Comparison of ENCODE assay signal across 19 cellular contexts in the genomic region with DNA sequence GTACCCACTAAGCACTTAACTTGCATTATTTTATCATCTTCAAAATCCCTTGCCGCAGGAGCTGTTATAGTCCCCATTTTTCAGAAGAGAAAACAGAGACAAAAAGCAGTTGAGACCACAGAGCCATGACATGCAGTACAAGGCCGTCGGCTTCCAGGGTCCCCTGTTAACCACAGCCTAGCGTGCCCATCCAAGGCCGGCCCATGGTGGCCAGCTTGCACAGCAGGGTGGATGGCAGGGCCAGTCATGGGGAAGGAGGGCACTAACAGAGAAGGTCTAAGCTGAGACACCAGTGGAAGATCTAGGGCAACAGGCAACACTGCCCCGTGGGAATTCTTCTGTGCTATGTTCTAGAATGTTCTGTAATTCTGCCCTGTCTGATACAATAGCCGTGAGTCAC.
DNase-seq lines count a peak whose midpoint lies in the region; ATAC-seq and TF ChIP-seq lines count a peak whose summit lies in the region.
"Had no signal": no experiment of that assay in that cellular context is flagged by ENCODE, and none has a peak within 500 bp of the region (broad histone marks: within the 10 kb centered on the region; RNA-seq: fewer than 3 reads in every experiment).

No MANE protein-coding gene starts in this region.

- H4K20me1 ChIP-seq in OCI-LY3 (ENCODE audit: insufficient read depth, low read length) = no peaks in the 10 kb centered on the region

- no peak overlapping the region for H2BK5ac ChIP-seq in neuronal stem cell (ENCODE audit: low read length)

- no peak overlapping the region for H2BK15ac ChIP-seq in neuronal stem cell (ENCODE audit: low read length)

- no peak overlapping the region for H3K23ac ChIP-seq in neuronal stem cell (ENCODE audit: low read depth, low read length, poor library complexity)

- H3K27me3 Mint-ChIP-seq in T-helper 1 cell treated with Interleukin-12 subunit alpha and Interleukin-12 subunit beta and Interleukin-4 antibody, amounts not matched to agents 30 μg/mL and 1 μg/mL, for 36 hours (ENCODE audit: low read depth) = no peaks in the 10 kb centered on the region
- no peaks in the 10 kb centered on the region for H3K27me3 Mint-ChIP-seq in central memory CD8-positive, alpha-beta T cell
- no peaks in the 10 kb centered on the region for H3K27me3 Mint-ChIP-seq in activated naive CD4-positive, alpha-beta T cell treated with anti-CD3 and anti-CD28 coated beads for 36 hours (ENCODE audit: low read depth)
- H3K27me3 Mint-ChIP-seq: activated naive CD4-positive, alpha-beta T cell treated with anti-CD3 and anti-CD28 coated beads, Interleukin-2, amount 50 U/mL, for 24 hours had no signal

- H3K36me3 ChIP-seq in OCI-LY3 (replicated peaks; ENCODE audit: low read depth, low read length) (no peaks in the 10 kb centered on the region), neuronal stem cell (replicated peaks in 1 of 2; ENCODE audit: control insufficient read depth in 2 of 2, insufficient read depth in 2 of 2, low read length in 2 of 2) (no peaks in the 10 kb centered on the region)

- peak overlapping the region; percentile 52 for H3K4me3 Mint-ChIP-seq in T-helper 1 cell treated with Interleukin-12 subunit alpha and Interleukin-12 subunit beta and Interleukin-4 antibody, amounts not matched to agents 30 μg/mL and 1 μg/mL, for 36 hours
- H3K4me3 Mint-ChIP-seq in central memory CD8-positive, alpha-beta T cell = peak overlapping the region; percentile 79
- no peak overlapping the region for H3K4me3 Mint-ChIP-seq in activated naive CD4-positive, alpha-beta T cell treated with anti-CD3 and anti-CD28 coated beads for 36 hours

- H3K36me3 Mint-ChIP-seq in T-helper 1 cell treated with Interleukin-12 subunit alpha and Interleukin-12 subunit beta and Interleukin-4 antibody, amounts not matched to agents 30 μg/mL and 1 μg/mL, for 36 hours (ENCODE audit: low read depth) = no peaks in the 10 kb centered on the region
- H3K36me3 Mint-ChIP-seq in central memory CD8-positive, alpha-beta T cell (ENCODE audit: insufficient read depth) = peaks cover 2% of the 10 kb centered on the region
- no peaks in the 10 kb centered on the region for H3K36me3 Mint-ChIP-seq in activated naive CD4-positive, alpha-beta T cell treated with anti-CD3 and anti-CD28 coated beads for 36 hours (ENCODE audit: low read depth)
- H3K36me3 Mint-ChIP-seq: activated naive CD4-positive, alpha-beta T cell treated with anti-CD3 and anti-CD28 coated beads, Interleukin-2, amount 50 U/mL, for 24 hours had no signal

- H3K9ac ChIP-seq in OCI-LY3 (ENCODE audit: low read length) = peak overlapping the region; percentile 95
- no peak overlapping the region for H3K9ac ChIP-seq in neuronal stem cell (ENCODE audit: low read depth, low read length, poor library complexity)
- H3K9ac ChIP-seq: SK-N-SH had no signal

- no peak overlapping the region for H3K4ac ChIP-seq in neuronal stem cell (ENCODE audit: low read length)

- H4K91ac ChIP-seq in neuronal stem cell (ENCODE audit: low read depth, low read length, poor library complexity) = no peak overlapping the region

- H3K79me1 ChIP-seq in neuronal stem cell (ENCODE audit: low read depth, low read length) = no peaks in the 10 kb centered on the region

- H3K27me3 ChIP-seq in OCI-LY3 (ENCODE audit: low read depth, low read length) = no peaks in the 10 kb centered on the region
- no peaks in the 10 kb centered on the region for H3K27me3 ChIP-seq in neuronal stem cell (ENCODE audit: control insufficient read depth in 3 of 3, insufficient read depth in 3 of 3, low read depth in 1 of 3, low read length in 3 of 3)

- H3K9me3 ChIP-seq in OCI-LY3 (ENCODE audit: insufficient read depth, low read length) (no peaks in the 10 kb centered on the region), neuronal stem cell (replicated peaks in 1 of 2; ENCODE audit: control insufficient read depth in 2 of 2, insufficient read depth in 1 of 2, low read depth in 1 of 2, low read length in 2 of 2) (no peaks in the 10 kb centered on the region)
- H3K9me3 ChIP-seq: SK-N-SH had no signal

- intact Hi-C loops in activated naive CD4-positive, alpha-beta T cell treated with anti-CD3 and anti-CD28 coated beads for 36 hours (cut with micrococcal nuclease) = no loop called here

- H2BK12ac ChIP-seq in neuronal stem cell (ENCODE audit: low read length) = peak overlapping the region; percentile 14

- H3K14ac ChIP-seq in neuronal stem cell (ENCODE audit: low read length) = no peak overlapping the region

- peaks cover 20% of the 10 kb centered on the region for H3K79me2 ChIP-seq in OCI-LY3 (ENCODE audit: low read length)

- H3K18ac ChIP-seq in neuronal stem cell (ENCODE audit: low read length) = peak overlapping the region; percentile 61

- no peak for ATAC-seq in central memory CD8-positive, alpha-beta T cell (replicated peaks; ENCODE audit: extremely low read depth, poor library complexity, severe bottlenecking)
- ATAC-seq in HG03095 (IDR thresholded peaks at IDR 0.05; ENCODE audit: unreplicated experiment) = no peak
- ATAC-seq: left lobe of liver had no signal

- CTCF ChIA-PET in activated naive CD4-positive, alpha-beta T cell treated with anti-CD3 and anti-CD28 coated beads for 36 hours (lab: Charles Lee) = interaction anchor here (1.2 to 1.3 kb wide), 2 partner anchors 20 to 56 kb away, joined by 3 to 4 read pairs; no protein-coding TSS in a partner anchor

- H3K27ac Mint-ChIP-seq in T-helper 1 cell treated with Interleukin-12 subunit alpha and Interleukin-12 subunit beta and Interleukin-4 antibody, amounts not matched to agents 30 μg/mL and 1 μg/mL, for 36 hours = peak overlapping the region; percentile 70
- peak overlapping the region; percentile 98 for H3K27ac Mint-ChIP-seq in central memory CD8-positive, alpha-beta T cell (ENCODE audit: low read depth)
- H3K27ac Mint-ChIP-seq in activated naive CD4-positive, alpha-beta T cell treated with anti-CD3 and anti-CD28 coated beads for 36 hours = no peak overlapping the region
- H3K27ac Mint-ChIP-seq: activated naive CD4-positive, alpha-beta T cell treated with anti-CD3 and anti-CD28 coated beads, Interleukin-2, amount 50 U/mL, for 24 hours had no signal

- no peak for TF ChIP-seq CTCF in OCI-LY3 (IDR thresholded peaks at IDR 0.05; ENCODE audit: low read depth, low read length)

- H4K8ac ChIP-seq in neuronal stem cell (ENCODE audit: low read depth, low read length) = no peak overlapping the region

- H3K4me1 ChIP-seq in OCI-LY3 (ENCODE audit: low read length) (peaks cover 87% of the 10 kb centered on the region), neuronal stem cell (ENCODE audit: control insufficient read depth in 2 of 2, insufficient read depth in 1 of 2, low read depth in 1 of 2, low read length in 2 of 2) (peaks cover 4 to 17% of the 10 kb centered on the region in 2 donors)

- peaks cover 48% of the 10 kb centered on the region for H3K4me1 Mint-ChIP-seq in T-helper 1 cell treated with Interleukin-12 subunit alpha and Interleukin-12 subunit beta and Interleukin-4 antibody, amounts not matched to agents 30 μg/mL and 1 μg/mL, for 36 hours (ENCODE audit: low read depth)
- H3K4me1 Mint-ChIP-seq in central memory CD8-positive, alpha-beta T cell = peaks cover 39% of the 10 kb centered on the region
- peaks cover 26% of the 10 kb centered on the region for H3K4me1 Mint-ChIP-seq in activated naive CD4-positive, alpha-beta T cell treated with anti-CD3 and anti-CD28 coated beads for 36 hours (ENCODE audit: low read depth)

- peak overlapping the region; percentile 42 for H2AK5ac ChIP-seq in neuronal stem cell (ENCODE audit: low read depth, low read length)

- peak overlapping the region; percentile 95 for H3K27ac ChIP-seq in OCI-LY3 (ENCODE audit: low read length)
- no peak overlapping the region for H3K27ac ChIP-seq in neuronal stem cell (replicated peaks; ENCODE audit: low read length)
- H3K27ac ChIP-seq: 22Rv1 had no signal

- H2BK120ac ChIP-seq in neuronal stem cell (ENCODE audit: low read depth, low read length) = no peak overlapping the region

- H2AFZ ChIP-seq in OCI-LY3 (ENCODE audit: low read depth, low read length) (no peak overlapping the region), neuronal stem cell (ENCODE audit: low read length) (no peak overlapping the region)

- no peaks in the 10 kb centered on the region for H3K9me3 Mint-ChIP-seq in T-helper 1 cell treated with Interleukin-12 subunit alpha and Interleukin-12 subunit beta and Interleukin-4 antibody, amounts not matched to agents 30 μg/mL and 1 μg/mL, for 36 hours
- H3K9me3 Mint-ChIP-seq in central memory CD8-positive, alpha-beta T cell = no peaks in the 10 kb centered on the region
- H3K9me3 Mint-ChIP-seq in activated naive CD4-positive, alpha-beta T cell treated with anti-CD3 and anti-CD28 coated beads for 36 hours = no peaks in the 10 kb centered on the region
- H3K9me3 Mint-ChIP-seq: activated naive CD4-positive, alpha-beta T cell treated with anti-CD3 and anti-CD28 coated beads, Interleukin-2, amount 50 U/mL, for 24 hours had no signal

- DNase-seq in T-helper 1 cell = no peak
- DNase-seq in central memory CD8-positive, alpha-beta T cell (ENCODE audit: low spot score in 2 of 2) = no peak
- DNase-seq in neuronal stem cell (ENCODE audit: low spot score) = no peak
- DNase-seq in activated naive CD4-positive, alpha-beta T cell treated with anti-CD3 and anti-CD28 coated beads for 36 hours = no peak
- DNase-seq in HK-2 (ENCODE audit: unreplicated experiment) = no peak
- DNase-seq: Calu3; midbrain; MM.1S; NCI-H146; NCI-H524; SK-N-SH; stimulated activated CD4-positive, alpha-beta T cell treated with anti-CD3 and anti-CD28 coated beads, Interleukin-4, amount 100 ng/mL, for 4 hours; T1000 had no signal

- H3K4me3 ChIP-seq in OCI-LY3 (ENCODE audit: low read length) (peak overlapping the region; percentile 71), neuronal stem cell (ENCODE audit: low read length in 2 of 2) (peak overlapping the region in 1 of 2 donors; percentile 1)

- H3K4me2 ChIP-seq in OCI-LY3 (ENCODE audit: low read length) (peak overlapping the region; percentile 96), neuronal stem cell (ENCODE audit: insufficient read depth, low read length, poor library complexity, severe bottlenecking) (no peak overlapping the region)
- H3K4me2 ChIP-seq: SK-N-SH had no signal

- no CpG with 5 or more reads among the region's 7 CpGs for WGBS in neuronal stem cell (ENCODE audit: extremely low coverage in 2 of 2, insufficient read length in 2 of 2, insufficient replicate concordance in 1 of 2), 2 donors
